9 cellular contexts compared by ENCODE assay signal in genomic region chr3:170007031-170007663, GRCh38. TPM values are rescaled to one million over a fixed set of nuclear protein-coding genes. Genes with fewer than 3 reads are reported as not detected.
DNase-seq lines count a peak whose midpoint lies in the region; ATAC-seq and TF ChIP-seq lines count a peak whose summit lies in the region.
"Had no signal": no experiment of that assay in that cellular context is flagged by ENCODE, and none has a peak within 500 bp of the region (broad histone marks: within the 10 kb centered on the region; RNA-seq: fewer than 3 reads in every experiment).

No MANE protein-coding gene starts in this region.

- H3K4ac ChIP-seq in mesendoderm (ENCODE audit: low read depth, low read length) = no peak overlapping the region

- H4K8ac ChIP-seq in mesendoderm (ENCODE audit: low read depth, low read length) = no peak overlapping the region

- H3K23ac ChIP-seq in mesendoderm (ENCODE audit: low read length) = no peak overlapping the region

- H3K79me2 ChIP-seq in DND-41 (ENCODE audit: insufficient read depth, low read length) (no peaks in the 10 kb centered on the region), mesendoderm (ENCODE audit: control insufficient read depth, insufficient read depth, low read length) (no peaks in the 10 kb centered on the region)

- H2BK120ac ChIP-seq in mesendoderm (ENCODE audit: low read depth, low read length) = no peak overlapping the region

- H2AK5ac ChIP-seq in mesendoderm (ENCODE audit: low read length) = no peak overlapping the region

- H3K9me3 ChIP-seq in DND-41 (ENCODE audit: insufficient read depth, low read length, severe bottlenecking) = no peaks in the 10 kb centered on the region
- H3K9me3 ChIP-seq: tibial artery had no signal

- H3K9ac ChIP-seq in DND-41 (ENCODE audit: low read depth, low read length) (peak overlapping the region; percentile 36), mesendoderm (ENCODE audit: low read length) (no peak overlapping the region)

- H3K4me1 ChIP-seq in DND-41 (ENCODE audit: insufficient read depth, low read length) (peaks cover 46% of the 10 kb centered on the region), mesendoderm (ENCODE audit: control insufficient read depth, low read depth, low read length) (no peaks in the 10 kb centered on the region)
- H3K4me1 ChIP-seq: tibial artery had no signal

- H3K27me3 ChIP-seq in DND-41 (ENCODE audit: insufficient read depth, low read length, poor library complexity) (no peaks in the 10 kb centered on the region), mesendoderm (ENCODE audit: insufficient read depth, low read length, poor library complexity) (no peaks in the 10 kb centered on the region)

- no peak overlapping the region for H2BK15ac ChIP-seq in mesendoderm (replicated peaks; ENCODE audit: low read depth)

- TF ChIP-seq CTCF in DND-41 (IDR thresholded peaks at IDR 0.05; ENCODE audit: borderline replicate concordance, extremely low read depth, low read length, poor library complexity, severe bottlenecking) = no peak

- DNase-seq in DND-41 = peak; percentile 79
- peak; percentile 6 to 9 for DNase-seq in activated CD4-positive, alpha-beta T cell treated with anti-CD3 and anti-CD28 coated beads for 4 hours
- DNase-seq in kidney tubule cell (ENCODE audit: low spot score) = peak; percentile 12
- no peak for DNase-seq in mesendoderm
- DNase-seq in NCI-H2029 (lab: John Stamatoyannopoulos, UW) = no peak
- no peak for DNase-seq in NAMALWA (ENCODE audit: low spot score)

- H3K36me3 ChIP-seq in DND-41 (ENCODE audit: insufficient read depth, low read length) = no peaks in the 10 kb centered on the region
- H3K36me3 ChIP-seq in mesendoderm (ENCODE audit: control insufficient read depth, insufficient read depth, low read length) = no peaks in the 10 kb centered on the region
- H3K36me3 ChIP-seq: tibial artery had no signal

- 100% methylated on average over 2 of the region's 7 CpGs for WGBS in mesendoderm (ENCODE audit: extremely low coverage, insufficient coverage, low lambda C conversion rate)

- H3K4me2 ChIP-seq in DND-41 (ENCODE audit: insufficient read depth, low read length) (peak overlapping the region; percentile 55), mesendoderm (ENCODE audit: low read length) (no peak overlapping the region)

- H3K27ac ChIP-seq in DND-41 (ENCODE audit: low read length) = peak overlapping the region; percentile 88
- H3K27ac ChIP-seq in mesendoderm (ENCODE audit: low read depth, low read length) = no peak overlapping the region
- H3K27ac ChIP-seq: tibial artery had no signal

- no peaks in the 10 kb centered on the region for H4K20me1 ChIP-seq in DND-41 (ENCODE audit: insufficient read depth, low read length)

- H4K5ac ChIP-seq in mesendoderm (ENCODE audit: low read length) = no peak overlapping the region

- ATAC-seq in DND-41 (ENCODE audit: insufficient read depth, low read depth) (peak; percentile 94), GM19438 (IDR thresholded peaks at IDR 0.05; ENCODE audit: low read depth, unreplicated experiment) (peak; percentile 92), HG03439 (IDR thresholded peaks at IDR 0.05; ENCODE audit: unreplicated experiment) (peak; percentile 60)

- H2BK5ac ChIP-seq in mesendoderm (ENCODE audit: low read length) = no peak overlapping the region

- no peak overlapping the region for H3K56ac ChIP-seq in mesendoderm (ENCODE audit: low read length)

- no peaks in the 10 kb centered on the region for H3K79me1 ChIP-seq in mesendoderm (ENCODE audit: low read length)

- H3K18ac ChIP-seq in mesendoderm (ENCODE audit: low read length) = no peak overlapping the region

- H2AFZ ChIP-seq in DND-41 (ENCODE audit: low read depth, low read length) = peak overlapping the region; percentile 78

- H3K4me3 ChIP-seq in DND-41 (ENCODE audit: low read depth in 1 of 2, low read length in 2 of 2) = peak overlapping the region in 1 of 2 experiments; percentile 28; a peak in 2 of 4 replicates
- H3K4me3 ChIP-seq in mesendoderm (ENCODE audit: low read length) = no peak overlapping the region
- H3K4me3 ChIP-seq: tibial artery had no signal

RNA-seq across cellular contexts. Expression of gene GPR160, which starts 30.6 kb away (rescaled TPM):
- polyA plus RNA-seq in mesendoderm (2013, experiment 1 of 2) = 9.7 TPM
- 9.5 TPM for polyA plus RNA-seq in mesendoderm (2013, experiment 2 of 2)

RNA-seq across cellular contexts. Expression of gene SEC62, which starts 40.5 kb away (rescaled TPM):
- 214 TPM for polyA plus RNA-seq in mesendoderm (2013, experiment 1 of 2)
- polyA plus RNA-seq in mesendoderm (2013, experiment 2 of 2) = 216 TPM

Comparison
In these comparisons a context has a peak if more than half of its experiments do, and no peak if none do; other contexts are left out.
1. DNase-seq: peak in DND-41 (single experiment), activated CD4-positive, alpha-beta T cell treated with anti-CD3 and anti-CD28 coated beads for 4 hours (2 of 2) and kidney tubule cell (single experiment); none in mesendoderm (single experiment), NCI-H2029 (single experiment) and NAMALWA (single experiment).
2. Peak in every context shown above with its lines, with median percentiles within 50 percentile points of each other: ATAC-seq.